8 cellular contexts compared by ENCODE assay signal in genomic region chr14:64879635-64880381, GRCh38. TPM values are rescaled to one million over a fixed set of nuclear protein-coding genes. Genes with fewer than 3 reads are reported as not detected.
DNase-seq lines count a peak whose midpoint lies in the region; ATAC-seq and TF ChIP-seq lines count a peak whose summit lies in the region.

Gene SPTB (minus strand): TSS chr14:64879907. CDS start chr14:64823094, 56,813 bp downstream.

- DNase-seq in NB4 (ENCODE audit: low read depth) (peak; percentile 40), WTC11 (ENCODE audit: low spot score) (peak; percentile 59), caudate nucleus (lab: John Stamatoyannopoulos, UW) (peak in 35 of 61 donors; percentile 8 to 82 (median 50)), right lobe of liver (peak; percentile 60 to 82 (median 64)), dedifferentiated amniotic fluid mesenchymal stem cell (ENCODE audit: extremely low spot score) (no peak), SKM-1 (lab: John Stamatoyannopoulos, UW; ENCODE audit: unreplicated experiment) (no peak)
- DNase-seq in stimulated activated CD4-positive, alpha-beta T cell treated with anti-CD3 and anti-CD28 coated beads, TNF-alpha, amount 100 ng/mL, for 4 hours (ENCODE audit: low read depth in 3 of 3): peak; percentile 55 to 66 (median 59)

- CTCF ChIA-PET in WTC11 (lab: Charles Lee): interaction anchor here (0.5 to 4.4 kb wide), 23 partner anchors 10 to 272 kb away, joined by 3 to 65 read pairs (median 4); partner anchors contain the start of gene FNTB

- POLR2A ChIA-PET in WTC11 (lab: Charles Lee): interaction anchor here (0.7 to 1.8 kb wide), 6 partner anchors 14 to 114 kb away, joined by 4 to 5 read pairs (median 4); no protein-coding TSS in a partner anchor

- H3K4me3 Mint-ChIP-seq in WTC11: peak within 1 kb of the TSS; percentile 88

- TF ChIP-seq CTCF in NB4 (IDR thresholded peaks at IDR 0.05; ENCODE audit: low read depth, low read length) (no peak), WTC11 (IDR thresholded peaks at IDR 0.05) (no peak), right lobe of liver (IDR thresholded peaks at IDR 0.05) (no peak)

- intact Hi-C loops in right lobe of liver (cut with DNase I): loop anchor here in 1 of 2 donors (10.0 kb wide), 2 partner anchors 55 to 105 kb away; no protein-coding TSS in a partner anchor

- peaks cover 0 to 13% (median 0%) of the 10 kb centered on the region in 4 donors for H3K4me1 ChIP-seq in right lobe of liver

- H3K27me3 ChIP-seq in right lobe of liver: no peaks in the 10 kb centered on the region

- H3K36me3 Mint-ChIP-seq in WTC11: no peaks in the 10 kb centered on the region

- H3K9me3 ChIP-seq in right lobe of liver: no peaks in the 10 kb centered on the region

- H3K4me1 Mint-ChIP-seq in WTC11: peaks cover 18% of the 10 kb centered on the region

- H3K36me3 ChIP-seq in right lobe of liver: no peaks in the 10 kb centered on the region

- peak within 1 kb of the TSS; percentile 48 for H3K4me3 ChIP-seq in NB4 (ENCODE audit: low read depth, low read length)
- H3K4me3 ChIP-seq in right lobe of liver: peak within 1 kb of the TSS; percentile 50 to 56 (median 53)

- no peaks in the 10 kb centered on the region for H3K9me3 Mint-ChIP-seq in WTC11

- H3K27ac Mint-ChIP-seq in WTC11: peak within 1 kb of the TSS; percentile 41; the same call in 1 of the 2 replicates

- peaks cover 72% of the 10 kb centered on the region for H3K27me3 Mint-ChIP-seq in WTC11 (ENCODE audit: low read depth)

- H3K27ac ChIP-seq in caudate nucleus (ENCODE audit: low read depth, low read length) (no peak within 1 kb of the TSS), right lobe of liver (no peak within 1 kb of the TSS)

- no peak for TF ChIP-seq POLR2A in NB4 (IDR thresholded peaks at IDR 0.05; ENCODE audit: extremely low read depth, insufficient read length)
- TF ChIP-seq POLR2A in right lobe of liver (IDR thresholded peaks at IDR 0.05): no peak

- peak; percentile 59 for ATAC-seq in GM18502 (IDR thresholded peaks at IDR 0.05; ENCODE audit: poor library complexity, unreplicated experiment)
- ATAC-seq in WTC11: peak; percentile 54
- peak; percentile 74 to 94 (median 89) for ATAC-seq in right lobe of liver

- 0% methylated on average over 10 of the region's 68 CpGs for WGBS in right lobe of liver (ENCODE audit: insufficient coverage, low coverage, low lambda C conversion rate, missing lambda C conversion rate)

TF ChIP-seq in WTC11, 78 proteins besides CTCF, POLR2A, EP300 and RAD21:
- no peak; the same call in 1 of the 2 replicates for TF ChIP-seq HMGXB4 (CRISPR knock-in tag; IDR thresholded peaks at IDR 0.05)
- 0 out of 2 replicates have a peak, but pooled peaks have one; percentile 27 for TF ChIP-seq NR3C1 (CRISPR knock-in tag; conservative IDR thresholded peaks at IDR 0.05; ENCODE audit: low read depth)

RNA-seq across cellular contexts. Expression of gene SPTB, which starts in this region (rescaled TPM):
- total RNA-seq in WTC11 (2021) (2.5 to 3.2 TPM (median 2.8 TPM) in 3 replicates), right lobe of liver (1 to 10 TPM in 1 of 6 experiments, under 1 TPM in 5; 0.12 to 2.4 (median 0.72) TPM)

Comparison
In these comparisons a context has a peak if more than half of its experiments do, and no peak if none do; other contexts are left out.
1. DNase-seq: peak in NB4 (single experiment), WTC11 (single experiment), caudate nucleus (35 of 61), right lobe of liver (3 of 3) and stimulated activated CD4-positive, alpha-beta T cell treated with anti-CD3 and anti-CD28 coated beads, TNF-alpha, amount 100 ng/mL, for 4 hours (3 of 3); none in dedifferentiated amniotic fluid mesenchymal stem cell (single experiment) and SKM-1 (single experiment).
2. Peak in every context shown above with its lines, with median percentiles within 50 percentile points of each other: ATAC-seq.